In genomic region chr13:59494151-59494550, GRCh38 we compare ENCODE assay signal across 26 cellular contexts.
"Had no signal": no experiment of that assay in that cellular context is flagged by ENCODE, and none has a peak within 500 bp of the region (broad histone marks: within the 10 kb centered on the region; RNA-seq: fewer than 3 reads in every experiment).

No MANE protein-coding gene starts in this region.

- ATAC-seq: activated CD8-positive, alpha-beta T cell treated with anti-CD3 and anti-CD28 coated beads for 36 hours; activated naive CD8-positive, alpha-beta T cell treated with anti-CD3 and anti-CD28 coated beads, Interleukin-2, amount 50 U/mL, for 24 hours; left lobe of liver; lower lobe of right lung; stimulated activated naive CD8-positive, alpha-beta T cell treated with anti-CD3 and anti-CD28 coated beads, Interleukin-15, Interleukin-2, amounts not matched to agents 100 U/mL and 50 U/mL, for 24 hours had no signal

- DNase-seq: activated CD4-positive, alpha-beta T cell treated with anti-CD3 and anti-CD28 coated beads for 1 hour; activated CD4-positive, alpha-beta T cell treated with anti-CD3 and anti-CD28 coated beads, Interleukin-2, amount 50 U/mL, for 1 hour; activated CD8-positive, alpha-beta T cell treated with anti-CD3 and anti-CD28 coated beads for 36 hours; activated naive CD8-positive, alpha-beta T cell treated with anti-CD3 and anti-CD28 coated beads, Interleukin-2, amount 50 U/mL, for 24 hours; activated T-cell treated with anti-CD3 and anti-CD28 coated beads, Interleukin-2, amount 50 U/mL, for 48 hours; amygdala; effector CD8-positive, alpha-beta T cell; lower lobe of right lung; mesendoderm; pancreas; retina; stimulated activated CD4-positive, alpha-beta T cell treated with anti-CD3 and anti-CD28 coated beads, Interleukin-4, amount 100 ng/mL, for 1 hour; stimulated activated naive CD8-positive, alpha-beta T cell treated with anti-CD3 and anti-CD28 coated beads, Interleukin-15, Interleukin-2, amounts not matched to agents 100 U/mL and 50 U/mL, for 24 hours; T-helper 2 cell; transverse colon; uterus had no signal

- H3K4me3 ChIP-seq: heart left ventricle, lower lobe of right lung, pancreas, prostate gland, sigmoid colon, testis, transverse colon, uterus had no signal

- H3K27ac Mint-ChIP-seq: activated CD8-positive, alpha-beta T cell treated with anti-CD3 and anti-CD28 coated beads for 36 hours; activated naive CD4-positive, alpha-beta T cell treated with anti-CD3 and anti-CD28 coated beads, Interleukin-2, amount 50 U/mL, for 24 hours; activated naive CD8-positive, alpha-beta T cell treated with anti-CD3 and anti-CD28 coated beads, Interleukin-2, amount 50 U/mL, for 24 hours; activated T-helper 2 cell treated with anti-CD3 and anti-CD28 coated beads, Interferon-gamma antibody, Interleukin-2, Interleukin-4, amounts not matched to agents 10 μg/mL and 5 μg/mL and 100 μg/mL, durations not matched to agents 14 hours and 24 hours and 36 hours had no signal

- H3K27me3 ChIP-seq: heart left ventricle, pancreas, sigmoid colon, testis, transverse colon, uterus had no signal

- H3K36me3 ChIP-seq: heart left ventricle, lower lobe of right lung, pancreas, prostate gland, sigmoid colon, transverse colon, uterus had no signal

- H3K9me3 ChIP-seq: heart left ventricle, lower lobe of right lung, pancreas, prostate gland, sigmoid colon, testis, transverse colon, uterus had no signal

- H3K27ac ChIP-seq: lower lobe of right lung, pancreas, prostate gland, sigmoid colon, testis, transverse colon, uterus had no signal

- H3K4me1 Mint-ChIP-seq: activated naive CD4-positive, alpha-beta T cell treated with anti-CD3 and anti-CD28 coated beads, Interleukin-2, amount 50 U/mL, for 24 hours; activated naive CD8-positive, alpha-beta T cell treated with anti-CD3 and anti-CD28 coated beads, Interleukin-2, amount 50 U/mL, for 24 hours; central memory CD8-positive, alpha-beta T cell had no signal

- H3K4me3 Mint-ChIP-seq: activated CD8-positive, alpha-beta T cell treated with anti-CD3 and anti-CD28 coated beads for 36 hours; activated naive CD4-positive, alpha-beta T cell treated with anti-CD3 and anti-CD28 coated beads, Interleukin-2, amount 50 U/mL, for 24 hours; activated naive CD8-positive, alpha-beta T cell treated with anti-CD3 and anti-CD28 coated beads, Interleukin-2, amount 50 U/mL, for 24 hours; central memory CD8-positive, alpha-beta T cell had no signal

- H3K4me1 ChIP-seq: prostate gland, uterus had no signal

- H3K36me3 Mint-ChIP-seq: activated naive CD4-positive, alpha-beta T cell treated with anti-CD3 and anti-CD28 coated beads, Interleukin-2, amount 50 U/mL, for 24 hours had no signal

- H3K9me3 Mint-ChIP-seq: activated CD8-positive, alpha-beta T cell treated with anti-CD3 and anti-CD28 coated beads for 36 hours; activated naive CD4-positive, alpha-beta T cell treated with anti-CD3 and anti-CD28 coated beads, Interleukin-2, amount 50 U/mL, for 24 hours; activated naive CD8-positive, alpha-beta T cell treated with anti-CD3 and anti-CD28 coated beads, Interleukin-2, amount 50 U/mL, for 24 hours; activated T-helper 2 cell treated with anti-CD3 and anti-CD28 coated beads, Interferon-gamma antibody, Interleukin-2, Interleukin-4, amounts not matched to agents 10 μg/mL and 5 μg/mL and 100 μg/mL, durations not matched to agents 14 hours and 24 hours and 36 hours; central memory CD8-positive, alpha-beta T cell had no signal

- H3K27me3 Mint-ChIP-seq: activated CD8-positive, alpha-beta T cell treated with anti-CD3 and anti-CD28 coated beads for 36 hours; activated naive CD4-positive, alpha-beta T cell treated with anti-CD3 and anti-CD28 coated beads, Interleukin-2, amount 50 U/mL, for 24 hours; activated naive CD8-positive, alpha-beta T cell treated with anti-CD3 and anti-CD28 coated beads, Interleukin-2, amount 50 U/mL, for 24 hours had no signal

- FAIRE-seq: bronchial epithelial cell, colon, pancreas had no signal
